In the genomic region with DNA sequence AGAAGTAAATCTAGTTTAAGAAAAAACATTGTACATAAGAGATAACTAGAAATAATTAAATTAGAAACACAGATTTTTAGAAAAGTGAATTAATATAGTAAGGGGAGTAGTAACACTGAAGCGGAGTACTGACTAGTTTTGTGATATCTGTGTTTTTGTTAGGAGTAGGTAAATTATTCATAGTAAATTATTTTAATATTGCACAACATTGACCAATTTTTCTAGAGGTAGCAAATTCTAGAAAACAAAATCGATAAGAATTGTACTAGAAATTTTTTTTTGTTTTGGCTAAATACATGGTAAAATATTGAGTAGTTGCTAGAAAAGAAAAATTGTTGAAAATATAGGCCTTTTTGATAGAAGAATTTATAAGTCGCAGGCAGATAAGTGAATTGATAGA, we compare ENCODE assay signal across 14 cellular contexts.
A peak's percentile ranks its signal among the peaks of the same experiment; 100 is the strongest.
DNase-seq lines count a peak whose midpoint lies in the region; ATAC-seq, FAIRE-seq and TF ChIP-seq lines count a peak whose summit lies in the region.
"Had no signal": no experiment of that assay in that cellular context is flagged by ENCODE, and none has a peak within 500 bp of the region (broad histone marks: within the 10 kb centered on the region; RNA-seq: fewer than 3 reads in every experiment).

No MANE protein-coding gene starts in this region.

- H3K9me3 ChIP-seq in left ventricle myocardium inferior (replicated peaks) (no peaks in the 10 kb centered on the region), GM12878 (replicated peaks; ENCODE audit: control insufficient read depth, insufficient read depth, low read length) (no peaks in the 10 kb centered on the region; the same call in 2 of the 3 replicates), lower lobe of right lung (no peaks in the 10 kb centered on the region), thoracic aorta (no peaks in the 10 kb centered on the region), T-helper 17 cell (ENCODE audit: control insufficient read depth, low read length, poor library complexity, severe bottlenecking) (no peaks in the 10 kb centered on the region)
- H3K9me3 ChIP-seq: MG63, vagina had no signal

- H3K4me1 ChIP-seq in left ventricle myocardium inferior, result peaks cover 91% of the 10 kb centered on the region
- peaks cover 3% of the 10 kb centered on the region; the same call in 1 of the 2 replicates for H3K4me1 ChIP-seq in GM12878 (ENCODE audit: control insufficient read depth, insufficient read depth, low read length)
- H3K4me1 ChIP-seq in lower lobe of right lung, result peaks cover 58% of the 10 kb centered on the region
- H3K4me1 ChIP-seq in thoracic aorta (ENCODE audit: control insufficient read depth in 1 of 2, low read depth in 2 of 2), result peaks cover 47 to 81% of the 10 kb centered on the region in 2 donors

- no peak for FAIRE-seq in GM12878 (lab: Jason Lieb, UNC)
- FAIRE-seq in GM12892 (lab: Jason Lieb, UNC), result no peak
- FAIRE-seq: small intestine had no signal

- RAD21 ChIA-PET in GM12878 (lab: Charles Lee; ENCODE audit: unreplicated experiment), result interaction anchor here (1.0 to 1.4 kb wide), 4 partner anchors 111 to 156 kb away, joined by 3 to 4 read pairs (median 4); partner anchors contain the start of gene CHD9

- SMC1A ChIA-PET in GM12878 (lab: Charles Lee; ENCODE audit: uncharacterized antibody, unreplicated experiment), result interaction anchor here (1.2 to 6.0 kb wide), 3 partner anchors 8 to 156 kb away, joined by 4 to 88 read pairs (median 6); partner anchors contain the start of genes CHD9 and CHD9NB

- peak overlapping the region; percentile 41; the same call in 1 of the 2 replicates for H3K4me2 ChIP-seq in GM12878 (ENCODE audit: control insufficient read depth, insufficient read depth)

- H3K4me1 Mint-ChIP-seq in T-helper 17 cell, result peaks cover 16% of the 10 kb centered on the region

- POLR2A ChIA-PET in GM12878 (lab: Charles Lee), result no interaction called here

- no peaks in the 10 kb centered on the region for H3K27me3 ChIP-seq in left ventricle myocardium inferior (ENCODE audit: low read depth)
- H3K27me3 ChIP-seq in GM12878 (replicated peaks in 1 of 2; ENCODE audit: control insufficient read depth in 2 of 2, insufficient read depth in 2 of 2, low read length in 1 of 2), result no peaks in the 10 kb centered on the region
- H3K27me3 ChIP-seq in lower lobe of right lung (ENCODE audit: low read depth), result no peaks in the 10 kb centered on the region
- no peaks in the 10 kb centered on the region for H3K27me3 ChIP-seq in thoracic aorta (replicated peaks; ENCODE audit: insufficient read depth)
- H3K27me3 ChIP-seq: MG63, vagina had no signal

- no peaks in the 10 kb centered on the region for H3K27me3 Mint-ChIP-seq in T-helper 17 cell
- H3K27me3 Mint-ChIP-seq: activated naive CD8-positive, alpha-beta T cell treated with anti-CD3 and anti-CD28 coated beads, Interleukin-2, amount 50 U/mL, for 24 hours had no signal

- H3K36me3 ChIP-seq in left ventricle myocardium inferior (no peaks in the 10 kb centered on the region), GM12878 (ENCODE audit: control insufficient read depth in 2 of 2, insufficient read depth in 2 of 2, low read length in 1 of 2) (peaks cover 0 to 7% of the 10 kb centered on the region in 2 experiments; a peak in 2 of 4 replicates), lower lobe of right lung (no peaks in the 10 kb centered on the region), thoracic aorta (no peaks in the 10 kb centered on the region)
- H3K36me3 ChIP-seq: vagina had no signal

- intact Hi-C loops in left ventricle myocardium inferior (cut with micrococcal nuclease) (no loop called here), left ventricle myocardium superior (cut with micrococcal nuclease) (no loop called here), GM12878 (cut with micrococcal nuclease; ENCODE audit: unreplicated experiment) (no loop called here), lower lobe of right lung (cut with DNase I) (no loop called here)

- no peaks in the 10 kb centered on the region for H4K20me1 ChIP-seq in GM12878 (ENCODE audit: control insufficient read depth, insufficient read depth)

- in situ Hi-C loops in GM12878 (cut with MboI), result no loop called here

- ATAC-seq in left ventricle myocardium superior (no peak), GM12878 (no peak), lower lobe of right lung (no peak), thoracic aorta (ENCODE audit: insufficient number of reproducible peaks, low FRiP score, low read depth) (no peak), T-helper 17 cell (no peak)
- ATAC-seq: activated naive CD8-positive, alpha-beta T cell treated with anti-CD3 and anti-CD28 coated beads, Interleukin-2, amount 50 U/mL, for 24 hours had no signal

- no peak overlapping the region for H3K4me3 Mint-ChIP-seq in T-helper 17 cell
- H3K4me3 Mint-ChIP-seq: activated naive CD8-positive, alpha-beta T cell treated with anti-CD3 and anti-CD28 coated beads, Interleukin-2, amount 50 U/mL, for 24 hours had no signal

- no peak for DNase-seq in left ventricle myocardium inferior
- no peak for DNase-seq in left ventricle myocardium superior
- no peak for DNase-seq in GM12878 (ENCODE audit: low read depth, low spot score)
- DNase-seq in lower lobe of right lung, result no peak
- no peak for DNase-seq in thoracic aorta (ENCODE audit: low spot score)
- DNase-seq in AG08395 (ENCODE audit: low spot score), result no peak
- DNase-seq in T-helper 17 cell, result no peak
- no peak for DNase-seq in GM12892 (ENCODE audit: insufficient read length)
- DNase-seq: activated naive CD8-positive, alpha-beta T cell treated with anti-CD3 and anti-CD28 coated beads, Interleukin-2, amount 50 U/mL, for 24 hours; effector CD4-positive, alpha-beta T cell; MG63; small intestine had no signal

- no peak for TF ChIP-seq EP300 in GM12878 (IDR thresholded peaks at IDR 0.05; ENCODE audit: borderline replicate concordance in 1 of 2, control insufficient read depth in 1 of 2, low read depth in 2 of 2, low read length in 2 of 2)

- H3K79me2 ChIP-seq in GM12878 (ENCODE audit: control insufficient read depth, insufficient read depth, low read length), result peaks cover 78% of the 10 kb centered on the region

- TF ChIP-seq CTCF in left ventricle myocardium inferior (IDR thresholded peaks at IDR 0.05; ENCODE audit: borderline replicate concordance) (no peak), GM12878 (IDR thresholded peaks at IDR 0.05 in 2 of 3, conservative IDR thresholded peaks at IDR 0.05 in 1 of 3; ENCODE audit: control insufficient read depth in 2 of 3, extremely low read depth in 1 of 3, insufficient read depth in 1 of 3, low read depth in 3 of 3, low read length in 3 of 3) (no peak), lower lobe of right lung (IDR thresholded peaks at IDR 0.05) (no peak), thoracic aorta (IDR thresholded peaks at IDR 0.05) (no peak)

- H3K36me3 Mint-ChIP-seq in T-helper 17 cell (ENCODE audit: low read depth), result peaks cover 3% of the 10 kb centered on the region

- CTCF ChIA-PET in GM12878 (lab: Yijun Ruan, JAX), result interaction anchor here (1.6 to 2.9 kb wide), 2 partner anchors 82 to 155 kb away, joined by 3 to 6 read pairs; no protein-coding TSS in a partner anchor

- H3K27ac ChIP-seq in left ventricle myocardium inferior (replicated peaks), result peak overlapping the region; percentile 91
- no peak overlapping the region for H3K27ac ChIP-seq in GM12878 (ENCODE audit: control insufficient read depth, insufficient read depth)
- no peak overlapping the region for H3K27ac ChIP-seq in lower lobe of right lung
- H3K27ac ChIP-seq in thoracic aorta, result no peak overlapping the region

- H3K4me3 ChIP-seq in left ventricle myocardium inferior, result peak overlapping the region; percentile 66
- peak overlapping the region; percentile 43 for H3K4me3 ChIP-seq in GM12878
- H3K4me3 ChIP-seq in lower lobe of right lung, result peak overlapping the region; percentile 52
- H3K4me3 ChIP-seq in thoracic aorta, result peak overlapping the region; percentile 12
- H3K4me3 ChIP-seq: lung, MG63 had no signal

- no peak overlapping the region for H3K27ac Mint-ChIP-seq in T-helper 17 cell
- H3K27ac Mint-ChIP-seq: activated naive CD8-positive, alpha-beta T cell treated with anti-CD3 and anti-CD28 coated beads, Interleukin-2, amount 50 U/mL, for 24 hours had no signal

- H3K9ac ChIP-seq in GM12878 (ENCODE audit: control insufficient read depth, insufficient read depth, low read length), result 0 out of 2 replicates have a peak overlapping the region, but pooled peaks have one; percentile 7

- TF ChIP-seq POLR2A in GM12878 (IDR thresholded peaks at IDR 0.05; ENCODE audit: low read depth, low read length), result no peak
- no peak for TF ChIP-seq POLR2A in GM12892 (IDR thresholded peaks at IDR 0.05; ENCODE audit: low read depth, low read length)

- TF ChIP-seq RAD21 in GM12878 (IDR thresholded peaks at IDR 0.05; ENCODE audit: insufficient read depth, low read depth, low read length), result no peak

- 100% methylated on average over 3 of the region's 3 CpGs for WGBS in GM12878 (ENCODE audit: insufficient coverage, insufficient replicate concordance, low lambda C conversion rate, missing lambda C conversion rate)

- BruUV-seq in GM12878 (replicated peaks; lab: Mats Ljungman, UMichigan), result TSS peak; percentile 14

- H2AFZ ChIP-seq in GM12878 (ENCODE audit: control insufficient read depth, low read depth, low read length), result no peak overlapping the region

TF ChIP-seq in GM12878, 131 proteins besides CTCF, POLR2A, EP300 and RAD21:
- TF ChIP-seq CBFB (IDR thresholded peaks at IDR 0.05; ENCODE audit: low read depth) (no peak), SREBF1 (IDR thresholded peaks at IDR 0.05; ENCODE audit: low read length) (no peak), MLLT1 (IDR thresholded peaks at IDR 0.05) (0 out of 2 replicates have a peak, but pooled peaks have one; percentile 12)

Comparison
In these comparisons a context has a peak if more than half of its experiments do, and no peak if none do; other contexts are left out.
1. H3K4me3 ChIP-seq: peak in every context shown above with its lines; median percentile 66 in left ventricle myocardium inferior; 52 in lower lobe of right lung; 43 in GM12878; 12 in thoracic aorta.